Comparison of ENCODE assay signal across 28 cellular contexts in the genomic region with DNA sequence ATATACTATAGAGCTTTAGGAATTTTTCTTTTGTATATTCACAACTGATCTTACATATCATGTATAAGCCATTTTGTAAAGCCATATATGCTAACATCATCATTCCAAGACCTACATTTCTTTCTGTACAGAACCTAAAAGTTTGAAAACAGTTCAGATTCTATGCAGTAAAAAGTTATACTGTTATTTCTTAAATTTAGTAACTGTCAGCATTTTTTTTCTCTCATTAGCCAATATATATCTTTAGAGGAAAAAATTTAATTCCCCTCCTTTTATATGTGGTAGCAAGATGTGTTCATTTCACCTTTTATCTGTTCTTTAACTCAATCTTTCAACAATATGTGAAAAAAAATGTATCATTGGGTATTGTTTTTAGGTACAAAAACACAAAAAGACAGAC.
"Had no signal": no experiment of that assay in that cellular context is flagged by ENCODE, and none has a peak within 500 bp of the region (broad histone marks: within the 10 kb centered on the region; RNA-seq: fewer than 3 reads in every experiment).

No MANE protein-coding gene starts in this region.

- DNase-seq: natural killer cell; occipital lobe; ovary; posterior cingulate gyrus; psoas muscle; right cardiac atrium; spleen; stimulated activated CD4-positive, alpha-beta T cell treated with anti-CD3 and anti-CD28 coated beads, Interleukin-12 subunit alpha, Interleukin-12 subunit beta, amount 100 ng/mL, for 4 hours; stimulated activated CD4-positive, alpha-beta T cell treated with anti-CD3 and anti-CD28 coated beads, Interleukin-1b, Interleukin-23, amount 100 ng/mL, for 48 hours; stimulated activated CD4-positive, alpha-beta T cell treated with anti-CD3 and anti-CD28 coated beads, Interleukin-4, amount 100 ng/mL, for 1 hour; stimulated activated CD4-positive, alpha-beta T cell treated with anti-CD3 and anti-CD28 coated beads, Interleukin-4, amount 100 ng/mL, for 4 hours; stimulated activated CD8-positive, alpha-beta memory T cell treated with anti-CD3 and anti-CD28 coated beads, Interleukin-4, amount 100 ng/mL, for 48 hours; stimulated activated naive CD4-positive, alpha-beta T cell; stimulated activated naive CD8-positive, alpha-beta T cell treated with anti-CD3 and anti-CD28 coated beads, Interleukin-15, amount 100 ng/mL, for 72 hours; stimulated activated naive CD8-positive, alpha-beta T cell treated with anti-CD3 and anti-CD28 coated beads, Interleukin-15, Interleukin-2, amounts not matched to agents 100 U/mL and 50 U/mL, for 24 hours; substantia nigra; testis; tibial artery; transverse colon; upper lobe of right lung; uterus had no signal

- H3K36me3 ChIP-seq: neural progenitor cell, ovary, upper lobe of right lung, uterus had no signal

- H3K79me2 ChIP-seq: parathyroid adenoma had no signal

- H3K9me3 ChIP-seq: ovary, psoas muscle, spleen, suprapubic skin, testis, tibial artery, transverse colon, upper lobe of right lung, uterus had no signal

- H3K4me3 ChIP-seq: neural progenitor cell, ovary, psoas muscle, skin epidermis, smooth muscle cell, spleen, suprapubic skin, testis, tibial artery, transverse colon, upper lobe of right lung, uterus had no signal

- H3K27me3 ChIP-seq: neural progenitor cell, spleen, suprapubic skin, testis, tibial artery, transverse colon, upper lobe of right lung, uterus had no signal

- H3K4me1 ChIP-seq: neural progenitor cell, parathyroid adenoma, psoas muscle, spleen, suprapubic skin, testis, tibial artery, transverse colon, upper lobe of right lung, uterus had no signal

- H2AFZ ChIP-seq: neural progenitor cell, parathyroid adenoma had no signal

- H3K4me2 ChIP-seq: neural progenitor cell, smooth muscle cell had no signal

- ATAC-seq: natural killer cell; psoas muscle; right cardiac atrium; sciatic nerve; stimulated activated memory B cell treated with anti-CD40 and anti-IgM and Interleukin-4, amounts not matched to agents 10 μg/mL and 1 μg/mL and 100 μg/mL, for 72 hours; stimulated activated naive CD8-positive, alpha-beta T cell treated with anti-CD3 and anti-CD28 coated beads, Interleukin-15, amount 100 ng/mL, for 72 hours; stimulated activated naive CD8-positive, alpha-beta T cell treated with anti-CD3 and anti-CD28 coated beads, Interleukin-15, Interleukin-2, amounts not matched to agents 100 U/mL and 50 U/mL, for 24 hours; upper lobe of right lung had no signal

- H3K27ac ChIP-seq: neural progenitor cell, ovary, parathyroid adenoma, psoas muscle, skin epidermis, spleen, suprapubic skin, testis, tibial artery, transverse colon, upper lobe of right lung, uterus had no signal

- H3K9ac ChIP-seq: neural progenitor cell, parathyroid adenoma had no signal
